In genomic region chr1:40475268-40475667, GRCh38 we compare ENCODE assay signal across 22 cellular contexts. TPM values are rescaled to one million over a fixed set of nuclear protein-coding genes. Genes with fewer than 3 reads are reported as not detected.
DNase-seq lines count a peak whose midpoint lies in the region; ATAC-seq, FAIRE-seq and TF ChIP-seq lines count a peak whose summit lies in the region.
"Had no signal": no experiment of that assay in that cellular context is flagged by ENCODE, and none has a peak within 500 bp of the region (broad histone marks: within the 10 kb centered on the region; RNA-seq: fewer than 3 reads in every experiment).

No MANE protein-coding gene starts in this region.

- H3K9me3 Mint-ChIP-seq in CD4-positive, alpha-beta T cell = peaks cover 17% of the 10 kb centered on the region
- H3K9me3 Mint-ChIP-seq in progenitor cell of endocrine pancreas (ENCODE audit: low read depth) = peaks cover 28% of the 10 kb centered on the region

- no peak overlapping the region for H3K27ac Mint-ChIP-seq in CD4-positive, alpha-beta T cell
- H3K27ac Mint-ChIP-seq in progenitor cell of endocrine pancreas = no peak overlapping the region
- H3K27ac Mint-ChIP-seq: B cell; CD8-positive, alpha-beta memory T cell had no signal

- peaks cover 52% of the 10 kb centered on the region for H3K9me3 ChIP-seq in CD4-positive, alpha-beta T cell (ENCODE audit: control insufficient read depth, low read length)
- no peaks in the 10 kb centered on the region for H3K9me3 ChIP-seq in HEK293 (ENCODE audit: control insufficient read depth, insufficient read depth, low read depth, low read length)
- H3K9me3 ChIP-seq in GM12878 (replicated peaks; ENCODE audit: control insufficient read depth, insufficient read depth, low read length) = peaks cover 13% of the 10 kb centered on the region; the same call in 2 of the 3 replicates

- TF ChIP-seq EP300 in GM12878 (IDR thresholded peaks at IDR 0.05; ENCODE audit: borderline replicate concordance in 1 of 2, control insufficient read depth in 1 of 2, low read depth in 2 of 2, low read length in 2 of 2) = no peak

- POLR2A ChIA-PET in CD4-positive, alpha-beta T cell (lab: Charles Lee) = interaction anchor here (0.7 kb wide), 1 partner anchor 24 kb away, joined by 4 read pairs; no protein-coding TSS in a partner anchor
- POLR2A ChIA-PET in HEK293 (lab: Yijun Ruan, JAX) (no interaction called here), GM12878 (lab: Charles Lee) (no interaction called here)

- H3K27ac ChIP-seq in CD4-positive, alpha-beta T cell (ENCODE audit: low read depth, low read length) = no peak overlapping the region
- H3K27ac ChIP-seq in HEK293 (ENCODE audit: extremely low read depth, low read depth, low read length) (no peak overlapping the region), GM12878 (ENCODE audit: control insufficient read depth, insufficient read depth) (no peak overlapping the region)
- H3K27ac ChIP-seq: BLaER1 treated with 17β-estradiol and CSF1 and Interleukin-3, amounts not matched to agents 10 nM and 100 nM had no signal

- H3K4me3 Mint-ChIP-seq in CD4-positive, alpha-beta T cell = peak overlapping the region; percentile 26
- peak overlapping the region; percentile 14 for H3K4me3 Mint-ChIP-seq in progenitor cell of endocrine pancreas (ENCODE audit: low read depth)

- WGBS in GM12878 (ENCODE audit: insufficient coverage, insufficient replicate concordance, low lambda C conversion rate, missing lambda C conversion rate) = 97% methylated on average over 2 of the region's 2 CpGs

- H3K9ac ChIP-seq in GM12878 (ENCODE audit: control insufficient read depth, insufficient read depth, low read length) = no peak overlapping the region
- H3K9ac ChIP-seq: BLaER1 treated with 17β-estradiol and CSF1 and Interleukin-3, amounts not matched to agents 10 nM and 100 nM had no signal

- peaks cover 29% of the 10 kb centered on the region for H3K4me1 Mint-ChIP-seq in CD4-positive, alpha-beta T cell (ENCODE audit: low read depth)
- peaks cover 6% of the 10 kb centered on the region for H3K4me1 Mint-ChIP-seq in progenitor cell of endocrine pancreas (ENCODE audit: low read depth)

- CTCF ChIA-PET in CD4-positive, alpha-beta T cell (lab: Charles Lee) = interaction anchor here (1.7 kb wide), 1 partner anchor 25 kb away, joined by 3 read pairs; the partner anchor contains the start of gene ZFP69B
- CTCF ChIA-PET in HEK293 (lab: Yijun Ruan, JAX) (interaction anchor here (0.7 kb wide), 1 partner anchor 16 kb away, joined by 5 read pairs; no protein-coding TSS in a partner anchor), GM12878 (lab: Yijun Ruan, JAX) (no interaction called here)

- RAD21 ChIA-PET in GM12878 (lab: Charles Lee; ENCODE audit: unreplicated experiment) = no interaction called here

- TF ChIP-seq POLR2A in GM12878 (IDR thresholded peaks at IDR 0.05; ENCODE audit: low read depth, low read length) = no peak

- no peak for FAIRE-seq in GM12878 (lab: Jason Lieb, UNC)
- FAIRE-seq: GM12891, GM18507, HTR-8/SVneo had no signal

- no peaks in the 10 kb centered on the region for H3K79me2 ChIP-seq in GM12878 (ENCODE audit: control insufficient read depth, insufficient read depth, low read length)

- no peak overlapping the region for H3K4me3 ChIP-seq in HEK293 (ENCODE audit: low read depth, low read length)
- no peak overlapping the region for H3K4me3 ChIP-seq in GM12878

- no TSS peak for BruUV-seq in GM12878 (replicated peaks; lab: Mats Ljungman, UMichigan)

- no peak for ATAC-seq in CD4-positive, alpha-beta T cell (ENCODE audit: poor library complexity)
- ATAC-seq in GM12878 = no peak
- ATAC-seq: HCT116 had no signal

- no peaks in the 10 kb centered on the region for H3K4me1 ChIP-seq in HEK293 (ENCODE audit: control insufficient read depth, insufficient read depth, low read length)
- no peaks in the 10 kb centered on the region for H3K4me1 ChIP-seq in GM12878 (ENCODE audit: control insufficient read depth, insufficient read depth, low read length)

- no peak overlapping the region for H3K4me2 ChIP-seq in GM12878 (ENCODE audit: control insufficient read depth, insufficient read depth)
- H3K4me2 ChIP-seq: BLaER1 treated with 17β-estradiol and CSF1 and Interleukin-3, amounts not matched to agents 10 nM and 100 nM had no signal

- no peak for TF ChIP-seq CTCF in CD4-positive, alpha-beta T cell (IDR thresholded peaks at IDR 0.05)
- TF ChIP-seq CTCF in HEK293 (tag by site-specific recombination; IDR thresholded peaks at IDR 0.05) = no peak
- TF ChIP-seq CTCF in GM12878 (IDR thresholded peaks at IDR 0.05 in 2 of 3, conservative IDR thresholded peaks at IDR 0.05 in 1 of 3; ENCODE audit: control insufficient read depth in 2 of 3, extremely low read depth in 1 of 3, insufficient read depth in 1 of 3, low read depth in 3 of 3, low read length in 3 of 3) = no peak
- TF ChIP-seq CTCF in progenitor cell of endocrine pancreas (IDR thresholded peaks at IDR 0.05; ENCODE audit: unreplicated experiment) = no peak

- SMC1A ChIA-PET in GM12878 (lab: Charles Lee; ENCODE audit: uncharacterized antibody, unreplicated experiment) = interaction anchor here (1.4 kb wide), 1 partner anchor 20 kb away, joined by 3 read pairs; no protein-coding TSS in a partner anchor

- peaks cover 59% of the 10 kb centered on the region for H3K36me3 Mint-ChIP-seq in CD4-positive, alpha-beta T cell (ENCODE audit: low read depth)
- peaks cover 11% of the 10 kb centered on the region for H3K36me3 Mint-ChIP-seq in progenitor cell of endocrine pancreas (ENCODE audit: insufficient read depth)

- no peak for TF ChIP-seq RAD21 in GM12878 (IDR thresholded peaks at IDR 0.05; ENCODE audit: insufficient read depth, low read depth, low read length)

- no peaks in the 10 kb centered on the region for H3K27me3 Mint-ChIP-seq in CD4-positive, alpha-beta T cell
- H3K27me3 Mint-ChIP-seq in progenitor cell of endocrine pancreas = no peaks in the 10 kb centered on the region
- H3K27me3 Mint-ChIP-seq: B cell had no signal

- intact Hi-C loops in CD4-positive, alpha-beta T cell (cut with DNase I, micrococcal nuclease) = no loop called here
- intact Hi-C loops in GM12878 (cut with micrococcal nuclease; ENCODE audit: unreplicated experiment) = no loop called here

- H3K27me3 ChIP-seq in CD4-positive, alpha-beta T cell (ENCODE audit: control insufficient read depth, insufficient read depth, low read length) = no peaks in the 10 kb centered on the region
- H3K27me3 ChIP-seq in GM12878 (replicated peaks in 1 of 2; ENCODE audit: control insufficient read depth in 2 of 2, insufficient read depth in 2 of 2, low read length in 1 of 2) = no peaks in the 10 kb centered on the region
- H3K27me3 ChIP-seq: BLaER1 treated with 17β-estradiol and CSF1 and Interleukin-3, amounts not matched to agents 10 nM and 100 nM had no signal

- H3K36me3 ChIP-seq in HEK293 (ENCODE audit: control insufficient read depth in 2 of 2, insufficient read depth in 1 of 2, low read length in 2 of 2) = peaks cover 0 to 13% of the 10 kb centered on the region in 2 experiments; a peak in 1 of 3 replicates
- no peaks in the 10 kb centered on the region for H3K36me3 ChIP-seq in GM12878 (ENCODE audit: control insufficient read depth in 2 of 2, insufficient read depth in 2 of 2, low read length in 1 of 2)

- H4K20me1 ChIP-seq in GM12878 (ENCODE audit: control insufficient read depth, insufficient read depth) = no peaks in the 10 kb centered on the region
- H4K20me1 ChIP-seq: BLaER1 treated with 17β-estradiol and CSF1 and Interleukin-3, amounts not matched to agents 10 nM and 100 nM had no signal

- H2AFZ ChIP-seq in GM12878 (ENCODE audit: control insufficient read depth, low read depth, low read length) = no peak overlapping the region

- in situ Hi-C loops in GM12878 (cut with MboI) = no loop called here

- no peak for DNase-seq in CD4-positive, alpha-beta T cell
- DNase-seq in GM12878 (ENCODE audit: low read depth, low spot score) (no peak), progenitor cell of endocrine pancreas (ENCODE audit: low spot score, unreplicated experiment) (no peak), DMS79 treated with DMSO at 0.1 percent for 48 hours (lab: John Stamatoyannopoulos, UW) (no peak), NCI-H128 (lab: John Stamatoyannopoulos, UW; ENCODE audit: unreplicated experiment) (no peak)
- DNase-seq: CD8-positive, alpha-beta memory T cell; COR-L47; DND-41; EL; GOT3; H7; IMR-90; KBM-7 had no signal

RNA-seq across cellular contexts. Expression of gene ZFP69, which starts 1.8 kb away (rescaled TPM):
- total RNA-seq in CD4-positive, alpha-beta T cell = 1 to 10 TPM; 1.1 to 1.4 TPM
- 6.6 and 8.2 TPM in 2 replicates for total RNA-seq in GM12878 (2013; cell fraction: nucleolus; rRNA removed)
- 3.7 and 4.3 TPM in 2 replicates for total RNA-seq in GM12878 (2014; rRNA removed)
- total RNA-seq in GM12878 (2014; rRNA removed; fragmentation: Illumina TruSeq; extraction: Trizol) = 6.2 and 6.4 TPM in 2 replicates
- 4.3 and 4.4 TPM in 2 replicates for total RNA-seq in GM12878 (2021)
- 1.8 TPM for polyA plus RNA-seq in GM12878 (2011; ENCODE audit: low read depth)
- 1.9 and 3.3 TPM in 2 replicates for polyA plus RNA-seq in GM12878 (2011; rRNA removed)
- polyA plus RNA-seq in GM12878 (2011; cell fraction: cytosol; rRNA removed) = 0.85 and 1.0 TPM in 2 replicates
- 1.1 TPM in 2 replicates for polyA plus RNA-seq in GM12878 (2011; cell fraction: nucleus; rRNA removed)
- 3.0 and 3.5 TPM in 2 replicates for polyA plus RNA-seq in GM12878 (2012)
- 6.0 and 6.6 TPM in 2 replicates for polyA plus RNA-seq in GM12878 (2014; fragmentation: Illumina TruSeq; extraction: Trizol)
- polyA plus RNA-seq in GM12878 (2014; fragmentation: Nextera tagmentation; extraction: Ambion mirVana) = 1 to 10 TPM; 2.1 to 2.8 TPM
- 3.7 and 4.5 TPM in 2 replicates for polyA plus RNA-seq in GM12878 (2014; rRNA removed)
- 1 to 10 TPM; 3.6 TPM for polyA plus RNA-seq in GM12878 (2016; fragmentation: Nextera tagmentation; extraction: Ambion mirVana)
- polyA minus RNA-seq in GM12878 (2011; rRNA and poly(A)+ RNA removed) = 1.0 and 1.2 TPM in 2 replicates
- polyA minus RNA-seq in GM12878 (2011; cell fraction: cytosol; rRNA and poly(A)+ RNA removed) = 0.53 and 0.62 TPM in 2 replicates
- 0.57 and 0.85 TPM in 2 replicates for polyA minus RNA-seq in GM12878 (2011; cell fraction: nucleus; rRNA and poly(A)+ RNA removed)
- 4.6 and 5.2 TPM in 2 replicates for total RNA-seq in progenitor cell of endocrine pancreas
- total RNA-seq: A172, G401 had no signal

RNA-seq across cellular contexts. Expression of gene ZFP69B, which starts 25.0 kb away (rescaled TPM):
- total RNA-seq in CD4-positive, alpha-beta T cell = 1 to 10 TPM; 1.8 to 2.4 TPM
- 13.7 and 13.8 TPM in 2 replicates for total RNA-seq in GM12878 (2013; cell fraction: nucleolus; rRNA removed)
- 3.5 and 4.4 TPM in 2 replicates for total RNA-seq in GM12878 (2014; rRNA removed)
- 5.7 and 6.6 TPM in 2 replicates for total RNA-seq in GM12878 (2014; rRNA removed; fragmentation: Illumina TruSeq; extraction: Trizol)
- 4.4 and 4.7 TPM in 2 replicates for total RNA-seq in GM12878 (2021)
- 1.2 TPM for polyA plus RNA-seq in GM12878 (2011; ENCODE audit: low read depth)
- 5.4 and 8.3 TPM in 2 replicates for polyA plus RNA-seq in GM12878 (2011; rRNA removed)
- 2.4 and 2.5 TPM in 2 replicates for polyA plus RNA-seq in GM12878 (2011; cell fraction: cytosol; rRNA removed)
- polyA plus RNA-seq in GM12878 (2011; cell fraction: nucleus; rRNA removed) = 4.1 and 4.3 TPM in 2 replicates
- 2.2 and 2.3 TPM in 2 replicates for polyA plus RNA-seq in GM12878 (2012)
- polyA plus RNA-seq in GM12878 (2014; fragmentation: Illumina TruSeq; extraction: Trizol) = 5.4 and 6.1 TPM in 2 replicates
- 1 to 10 TPM; 1.3 to 1.4 TPM for polyA plus RNA-seq in GM12878 (2014; fragmentation: Nextera tagmentation; extraction: Ambion mirVana)
- polyA plus RNA-seq in GM12878 (2014; rRNA removed) = 2.7 TPM in 2 replicates
- polyA plus RNA-seq in GM12878 (2016; fragmentation: Nextera tagmentation; extraction: Ambion mirVana) = 1 to 10 TPM; 3.1 to 3.3 TPM
- 5.0 and 5.2 TPM in 2 replicates for polyA minus RNA-seq in GM12878 (2011; rRNA and poly(A)+ RNA removed)
- 1.8 and 2.0 TPM in 2 replicates for polyA minus RNA-seq in GM12878 (2011; cell fraction: cytosol; rRNA and poly(A)+ RNA removed)
- 2.4 and 4.2 TPM in 2 replicates for polyA minus RNA-seq in GM12878 (2011; cell fraction: nucleus; rRNA and poly(A)+ RNA removed)
- 10.5 and 11.1 TPM in 2 replicates for total RNA-seq in progenitor cell of endocrine pancreas

RNA-seq across cellular contexts. Expression of gene EXO5, which starts 33.3 kb away (rescaled TPM):
- total RNA-seq in CD4-positive, alpha-beta T cell = 1 to 10 TPM; 4.5 to 4.9 TPM
- 13.3 and 17.7 TPM in 2 replicates for total RNA-seq in GM12878 (2013; cell fraction: nucleolus; rRNA removed)
- 8.6 and 9.9 TPM in 2 replicates for total RNA-seq in GM12878 (2014; rRNA removed)
- 8.1 and 8.7 TPM in 2 replicates for total RNA-seq in GM12878 (2014; rRNA removed; fragmentation: Illumina TruSeq; extraction: Trizol)
- 6.1 and 6.5 TPM in 2 replicates for total RNA-seq in GM12878 (2021)
- polyA plus RNA-seq in GM12878 (2011; ENCODE audit: low read depth) = 12.1 TPM
- polyA plus RNA-seq in GM12878 (2011; rRNA removed) = 8.5 and 10.6 TPM in 2 replicates
- polyA plus RNA-seq in GM12878 (2011; cell fraction: cytosol; rRNA removed) = 4.7 and 5.3 TPM in 2 replicates
- 8.5 and 8.7 TPM in 2 replicates for polyA plus RNA-seq in GM12878 (2011; cell fraction: nucleus; rRNA removed)
- polyA plus RNA-seq in GM12878 (2012) = 6.5 and 7.9 TPM in 2 replicates
- polyA plus RNA-seq in GM12878 (2014; fragmentation: Illumina TruSeq; extraction: Trizol) = 8.9 and 13.2 TPM in 2 replicates
- 1 to 10 TPM; 2.1 to 3.7 TPM for polyA plus RNA-seq in GM12878 (2014; fragmentation: Nextera tagmentation; extraction: Ambion mirVana)
- polyA plus RNA-seq in GM12878 (2014; rRNA removed) = 6.5 and 8.8 TPM in 2 replicates
- polyA plus RNA-seq in GM12878 (2016; fragmentation: Nextera tagmentation; extraction: Ambion mirVana) = 10 to 100 TPM in 1 of 2 experiments, 1 to 10 TPM in 1; 7.6 to 10.1 TPM
- polyA minus RNA-seq in GM12878 (2011; rRNA and poly(A)+ RNA removed) = 8.3 and 9.0 TPM in 2 replicates
- 2.9 and 4.0 TPM in 2 replicates for polyA minus RNA-seq in GM12878 (2011; cell fraction: cytosol; rRNA and poly(A)+ RNA removed)
- polyA minus RNA-seq in GM12878 (2011; cell fraction: nucleus; rRNA and poly(A)+ RNA removed) = 5.1 and 7.1 TPM in 2 replicates
- total RNA-seq in progenitor cell of endocrine pancreas = 14.8 and 16.4 TPM in 2 replicates

RNA-seq across cellular contexts. Expression of gene ZNF684, which starts 56.2 kb away (rescaled TPM):
- 1 to 10 TPM; 1.3 to 1.7 TPM for total RNA-seq in CD4-positive, alpha-beta T cell
- 6.7 and 8.8 TPM in 2 replicates for total RNA-seq in GM12878 (2013; cell fraction: nucleolus; rRNA removed)
- total RNA-seq in GM12878 (2014; rRNA removed) (4.7 and 6.5 TPM in 2 replicates), GM12878 (2014; rRNA removed; fragmentation: Illumina TruSeq; extraction: Trizol) (6.0 and 6.8 TPM in 2 replicates), GM12878 (2021) (3.4 and 6.2 TPM in 2 replicates), progenitor cell of endocrine pancreas (5.0 and 5.2 TPM in 2 replicates)
- 3.1 TPM for polyA plus RNA-seq in GM12878 (2011; ENCODE audit: low read depth)
- polyA plus RNA-seq in GM12878 (2011; rRNA removed) (4.5 and 4.9 TPM in 2 replicates), GM12878 (2014; fragmentation: Illumina TruSeq; extraction: Trizol) (6.5 and 7.0 TPM in 2 replicates), GM12878 (2014; fragmentation: Nextera tagmentation; extraction: Ambion mirVana) (1 to 10 TPM; 5.9 to 6.2 TPM), GM12878 (2014; rRNA removed) (3.8 and 4.3 TPM in 2 replicates), GM12878 (2016; fragmentation: Nextera tagmentation; extraction: Ambion mirVana) (1 to 10 TPM; 5.7 to 6.7 TPM)
- polyA plus RNA-seq in GM12878 (2011; cell fraction: cytosol; rRNA removed) = 3.1 TPM in 2 replicates
- 3.2 and 3.8 TPM in 2 replicates for polyA plus RNA-seq in GM12878 (2011; cell fraction: nucleus; rRNA removed)
- polyA plus RNA-seq in GM12878 (2012) = 2.3 and 2.8 TPM in 2 replicates
- polyA minus RNA-seq in GM12878 (2011; rRNA and poly(A)+ RNA removed) = 3.5 and 5.3 TPM in 2 replicates
- 1.7 and 2.0 TPM in 2 replicates for polyA minus RNA-seq in GM12878 (2011; cell fraction: cytosol; rRNA and poly(A)+ RNA removed)
- polyA minus RNA-seq in GM12878 (2011; cell fraction: nucleus; rRNA and poly(A)+ RNA removed) = 1.6 and 4.5 TPM in 2 replicates
